15 cellular contexts compared by ENCODE assay signal in the genomic region with DNA sequence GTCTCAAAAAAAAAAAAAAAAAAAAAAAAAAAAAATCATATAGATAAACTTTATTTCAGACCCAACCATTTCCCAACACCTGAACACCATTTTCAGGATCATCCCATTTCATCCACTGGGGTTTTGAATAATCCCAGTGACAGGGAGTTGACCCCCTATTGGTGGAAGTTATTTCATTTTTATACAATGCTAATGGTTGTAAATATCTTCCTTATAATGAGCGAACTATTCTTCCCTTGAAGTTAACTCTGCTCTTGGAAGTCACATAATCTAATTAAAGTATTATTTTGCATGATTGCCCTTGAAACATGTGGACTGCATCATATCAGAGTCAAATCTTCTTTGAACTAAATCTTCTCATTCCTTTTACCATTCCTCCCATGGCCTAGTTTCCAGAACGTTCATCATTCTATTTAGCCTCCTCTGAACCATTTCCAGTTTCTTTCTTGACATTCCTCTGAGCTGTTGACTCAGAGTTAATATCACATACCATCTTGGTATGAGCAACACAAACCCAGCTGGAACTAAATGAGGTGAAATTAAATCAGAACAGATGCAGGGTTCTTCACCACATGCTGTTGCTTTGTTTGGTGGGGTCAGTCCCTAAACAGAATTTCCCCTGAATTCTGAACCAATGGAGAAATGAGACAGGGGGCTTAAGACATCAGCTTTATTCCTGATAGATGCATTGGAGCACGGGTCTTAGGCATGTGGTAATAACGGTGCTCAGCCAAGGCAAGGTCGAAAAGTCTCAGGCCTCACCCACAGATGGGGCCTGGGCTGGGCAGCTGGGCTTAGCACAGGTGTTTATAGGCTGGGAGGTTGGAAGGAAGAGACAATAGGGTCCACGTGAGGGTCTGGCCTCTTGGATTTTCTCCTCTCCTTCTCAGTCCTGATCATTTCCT. TPM values are rescaled to one million over a fixed set of nuclear protein-coding genes. Genes with fewer than 3 reads are reported as not detected.
DNase-seq lines count a peak whose midpoint lies in the region; ATAC-seq and TF ChIP-seq lines count a peak whose summit lies in the region.
"Had no signal": no experiment of that assay in that cellular context is flagged by ENCODE, and none has a peak within 500 bp of the region (broad histone marks: within the 10 kb centered on the region; RNA-seq: fewer than 3 reads in every experiment).

No MANE protein-coding gene starts in this region.

- no peak for TF ChIP-seq CTCF in fibroblast of mammary gland (conservative IDR thresholded peaks at IDR 0.05; ENCODE audit: control insufficient read depth, insufficient read depth, low read depth, low read length)
- no peak for TF ChIP-seq CTCF in omental fat pad (IDR thresholded peaks at IDR 0.05)
- TF ChIP-seq CTCF in right atrium auricular region (IDR thresholded peaks at IDR 0.05), result no peak

- no peaks in the 10 kb centered on the region for H3K4me1 ChIP-seq in right atrium auricular region
- H3K4me1 ChIP-seq: SJCRH30 had no signal

- H3K27ac ChIP-seq in SK-N-MC (peak overlapping the region; percentile 73), right atrium auricular region (no peak overlapping the region)
- H3K27ac ChIP-seq: SJCRH30 had no signal

- H3K4me3 ChIP-seq in SK-N-MC (no peak overlapping the region), fibroblast of mammary gland (ENCODE audit: control insufficient read depth, low read depth, low read length) (no peak overlapping the region), right atrium auricular region (no peak overlapping the region)
- H3K4me3 ChIP-seq: GM12878, MG63, SJCRH30 had no signal

- DNase-seq in DMS 273 treated with DMSO at 0.1 percent for 48 hours (lab: John Stamatoyannopoulos, UW) (peak; percentile 6), SK-N-MC (ENCODE audit: low read depth, low spot score) (no peak), fibroblast of mammary gland (ENCODE audit: low read depth) (peak; percentile 52), omental fat pad (ENCODE audit: low spot score) (no peak), NCI-H2029 (lab: John Stamatoyannopoulos, UW) (no peak), right atrium auricular region (ENCODE audit: low spot score) (no peak)
- DNase-seq in activated CD4-positive, alpha-beta T cell treated with anti-CD3 and anti-CD28 coated beads for 4 hours, result no peak
- DNase-seq: activated CD4-positive, alpha-beta T cell treated with anti-CD3 and anti-CD28 coated beads for 1 hour; COR-L47; MG63; SJCRH30 had no signal

- H3K36me3 ChIP-seq in SK-N-MC (ENCODE audit: insufficient read depth, low read length) (no peaks in the 10 kb centered on the region; the same call in 1 of the 2 replicates), right atrium auricular region (no peaks in the 10 kb centered on the region)
- H3K36me3 ChIP-seq: MG63, SJCRH30 had no signal

- no peak overlapping the region for H3K9ac ChIP-seq in SK-N-MC (ENCODE audit: insufficient read length)

- H3K9me3 ChIP-seq in SK-N-MC (ENCODE audit: low read depth, low read length) (no peaks in the 10 kb centered on the region), right atrium auricular region (no peaks in the 10 kb centered on the region)
- H3K9me3 ChIP-seq: MG63, SJCRH30 had no signal

- ATAC-seq in omental fat pad (ENCODE audit: low FRiP score), result peak; percentile 73
- no peak for ATAC-seq in HG02763 (IDR thresholded peaks at IDR 0.05; ENCODE audit: unreplicated experiment)
- ATAC-seq: GM12878 had no signal

- no peaks in the 10 kb centered on the region for H3K27me3 ChIP-seq in right atrium auricular region
- H3K27me3 ChIP-seq: MG63, SJCRH30 had no signal

RNA-seq across cellular contexts. Expression of gene HSD17B2, which starts 8.9 kb away (rescaled TPM):
- total RNA-seq in omental fat pad (1 to 10 TPM in 2 of 4 donors, under 1 TPM in 1, not detected in 1; 0.94 to 5.7 (median 1.6) TPM), right atrium auricular region (not detected)
- total RNA-seq: chondrocyte, GM12878, SJCRH30, skeletal muscle tissue had no signal

RNA-seq across cellular contexts. Expression of gene SDR42E1, which starts 32.7 kb away (rescaled TPM):
- 1 to 10 TPM; 1.8 to 3.3 (median 2.1) TPM for total RNA-seq in omental fat pad
- total RNA-seq in right atrium auricular region, result under 1 TPM; 0.11 to 0.90 TPM
- total RNA-seq: chondrocyte had no signal

Comparison
In these comparisons a context has a peak if more than half of its experiments do, and no peak if none do; other contexts are left out.
1. DNase-seq: peak in DMS 273 treated with DMSO at 0.1 percent for 48 hours (single experiment) and fibroblast of mammary gland (single experiment); none in SK-N-MC (single experiment), omental fat pad (single experiment), activated CD4-positive, alpha-beta T cell treated with anti-CD3 and anti-CD28 coated beads for 4 hours (0 of 2), NCI-H2029 (single experiment) and right atrium auricular region (single experiment).